In genomic region chr10:89159761-89160160, GRCh38 we compare ENCODE assay signal across 20 cellular contexts. TPM values are rescaled to one million over a fixed set of nuclear protein-coding genes. Genes with fewer than 3 reads are reported as not detected.
"Had no signal": no experiment of that assay in that cellular context is flagged by ENCODE, and none has a peak within 500 bp of the region (broad histone marks: within the 10 kb centered on the region; RNA-seq: fewer than 3 reads in every experiment).

No MANE protein-coding gene starts in this region.

- ATAC-seq: gastrocnemius medialis; heart right ventricle; natural killer cell; right cardiac atrium; stimulated activated memory B cell treated with anti-CD40 and anti-IgM and Interleukin-4, amounts not matched to agents 10 μg/mL and 1 μg/mL and 100 μg/mL, for 72 hours; upper lobe of right lung had no signal

- H3K27me3 ChIP-seq: esophagus muscularis mucosa, gastrocnemius medialis, heart right ventricle, ovary, testis, tibial nerve, upper lobe of right lung had no signal

- H3K27ac ChIP-seq: epithelial cell of prostate, esophagus muscularis mucosa, gastrocnemius medialis, heart right ventricle, ovary, testis, tibial nerve, upper lobe of right lung had no signal

- H3K4me3 ChIP-seq: esophagus muscularis mucosa, gastrocnemius medialis, heart right ventricle, ovary, testis, tibial nerve, upper lobe of right lung had no signal

- H3K4me1 ChIP-seq: esophagus muscularis mucosa, gastrocnemius medialis, testis, tibial nerve had no signal

- H3K36me3 ChIP-seq: esophagus muscularis mucosa, gastrocnemius medialis, heart right ventricle, ovary, tibial nerve, upper lobe of right lung had no signal

- H3K9me3 ChIP-seq: esophagus muscularis mucosa, gastrocnemius medialis, heart right ventricle, ovary, testis, tibial nerve, upper lobe of right lung had no signal

- DNase-seq: central memory CD4-positive, alpha-beta T cell; cortex of kidney; effector memory CD4-positive, alpha-beta T cell; gastrocnemius medialis; heart right ventricle; hypothalamus; kidney glomerular epithelial cell; natural killer cell; ovary; right cardiac atrium; stimulated activated CD4-positive, alpha-beta T cell treated with anti-CD3 and anti-CD28 coated beads, Interleukin-15, amount 100 ng/mL, for 24 hours; stimulated activated CD4-positive, alpha-beta T cell treated with anti-CD3 and anti-CD28 coated beads, Interleukin-1b, Interleukin-23, amount 100 ng/mL, for 48 hours; stimulated activated CD4-positive, alpha-beta T cell treated with anti-CD3 and anti-CD28 coated beads, Interleukin-4, amount 100 ng/mL, for 24 hours; testis; upper lobe of right lung had no signal

RNA-seq across cellular contexts. Expression of gene CH25H, which starts 47.4 kb away (rescaled TPM):
- total RNA-seq: neural crest cell had no signal
